Comparison of ENCODE assay signal across 1 cellular context in the genomic region with DNA sequence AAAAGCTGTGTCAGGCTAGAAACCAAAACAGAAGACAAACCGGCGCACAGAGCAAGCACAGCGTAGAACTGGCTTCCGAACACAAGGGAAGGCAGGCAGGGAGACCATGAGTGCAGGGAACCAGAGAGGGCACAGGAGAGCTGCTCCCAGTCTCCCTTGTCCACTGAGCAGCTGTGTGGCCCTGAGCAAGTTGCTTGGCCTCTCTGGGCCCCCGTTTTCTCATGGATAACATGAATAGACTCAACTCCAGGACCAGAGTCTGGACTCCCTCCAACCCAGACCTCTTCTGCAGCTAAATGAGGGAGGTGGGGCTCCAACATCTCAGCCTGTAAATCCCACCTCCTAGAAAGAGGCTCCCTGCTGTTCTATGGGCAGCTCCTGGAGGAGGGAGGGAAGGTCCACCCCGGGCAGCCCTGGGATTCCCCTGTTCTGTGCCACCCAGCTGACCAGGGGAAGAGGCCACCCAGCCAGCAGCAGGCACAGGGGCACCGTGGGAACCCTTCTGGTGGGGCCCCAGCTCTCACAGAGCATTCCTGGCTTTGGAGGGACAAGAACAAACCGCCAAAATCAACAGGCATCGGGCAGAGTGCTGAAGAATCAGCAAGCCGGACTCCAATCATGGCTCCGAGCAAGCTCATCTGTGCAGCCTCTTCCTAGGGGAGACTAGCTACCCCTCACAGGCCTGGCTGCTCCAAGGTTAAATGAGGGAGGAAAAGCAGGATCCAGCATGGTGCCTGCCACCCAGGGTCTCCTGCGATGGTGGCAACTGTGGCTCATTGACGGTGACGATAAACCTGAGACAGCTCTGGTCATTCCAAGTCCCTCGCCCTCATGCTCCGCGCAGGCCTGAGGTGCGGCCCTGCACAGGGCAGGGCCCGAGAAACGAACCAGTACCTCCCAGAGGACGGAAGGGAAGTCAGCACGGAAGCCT.
TF ChIP-seq lines count a peak whose summit lies in the region.

No MANE protein-coding gene starts in this region.

TF ChIP-seq in WTC11, 78 proteins besides CTCF, POLR2A, EP300 and RAD21:
- TF ChIP-seq NR3C1 (CRISPR knock-in tag; conservative IDR thresholded peaks at IDR 0.05; ENCODE audit: low read depth) (no peak), RELA (CRISPR knock-in tag; IDR thresholded peaks at IDR 0.05; ENCODE audit: borderline replicate concordance) (no peak), ZNF263 (CRISPR knock-in tag; IDR thresholded peaks at IDR 0.05; ENCODE audit: low read depth) (no peak)
- TF ChIP-seq, protein P1, sequence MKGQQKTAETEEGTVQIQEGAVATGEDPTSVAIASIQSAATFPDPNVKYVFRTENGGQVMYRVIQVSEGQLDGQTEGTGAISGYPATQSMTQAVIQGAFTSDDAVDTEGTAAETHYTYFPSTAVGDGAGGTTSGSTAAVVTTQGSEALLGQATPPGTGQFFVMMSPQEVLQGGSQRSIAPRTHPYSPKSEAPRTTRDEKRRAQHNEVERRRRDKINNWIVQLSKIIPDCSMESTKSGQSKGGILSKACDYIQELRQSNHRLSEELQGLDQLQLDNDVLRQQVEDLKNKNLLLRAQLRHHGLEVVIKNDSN (CRISPR knock-in tag; IDR thresholded peaks at IDR 0.05) = no peak
- TF ChIP-seq, protein P2, sequence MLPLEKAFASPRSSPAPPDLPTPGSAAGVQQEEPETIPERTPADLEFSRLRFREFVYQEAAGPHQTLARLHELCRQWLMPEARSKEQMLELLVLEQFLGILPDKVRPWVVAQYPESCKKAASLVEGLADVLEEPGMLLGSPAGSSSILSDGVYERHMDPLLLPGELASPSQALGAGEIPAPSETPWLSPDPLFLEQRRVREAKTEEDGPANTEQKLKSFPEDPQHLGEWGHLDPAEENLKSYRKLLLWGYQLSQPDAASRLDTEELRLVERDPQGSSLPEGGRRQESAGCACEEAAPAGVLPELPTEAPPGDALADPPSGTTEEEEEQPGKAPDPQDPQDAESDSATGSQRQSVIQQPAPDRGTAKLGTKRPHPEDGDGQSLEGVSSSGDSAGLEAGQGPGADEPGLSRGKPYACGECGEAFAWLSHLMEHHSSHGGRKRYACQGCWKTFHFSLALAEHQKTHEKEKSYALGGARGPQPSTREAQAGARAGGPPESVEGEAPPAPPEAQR (CRISPR knock-in tag; IDR thresholded peaks at IDR 0.05) = no peak
